9 cellular contexts compared by ENCODE assay signal in the genomic region with DNA sequence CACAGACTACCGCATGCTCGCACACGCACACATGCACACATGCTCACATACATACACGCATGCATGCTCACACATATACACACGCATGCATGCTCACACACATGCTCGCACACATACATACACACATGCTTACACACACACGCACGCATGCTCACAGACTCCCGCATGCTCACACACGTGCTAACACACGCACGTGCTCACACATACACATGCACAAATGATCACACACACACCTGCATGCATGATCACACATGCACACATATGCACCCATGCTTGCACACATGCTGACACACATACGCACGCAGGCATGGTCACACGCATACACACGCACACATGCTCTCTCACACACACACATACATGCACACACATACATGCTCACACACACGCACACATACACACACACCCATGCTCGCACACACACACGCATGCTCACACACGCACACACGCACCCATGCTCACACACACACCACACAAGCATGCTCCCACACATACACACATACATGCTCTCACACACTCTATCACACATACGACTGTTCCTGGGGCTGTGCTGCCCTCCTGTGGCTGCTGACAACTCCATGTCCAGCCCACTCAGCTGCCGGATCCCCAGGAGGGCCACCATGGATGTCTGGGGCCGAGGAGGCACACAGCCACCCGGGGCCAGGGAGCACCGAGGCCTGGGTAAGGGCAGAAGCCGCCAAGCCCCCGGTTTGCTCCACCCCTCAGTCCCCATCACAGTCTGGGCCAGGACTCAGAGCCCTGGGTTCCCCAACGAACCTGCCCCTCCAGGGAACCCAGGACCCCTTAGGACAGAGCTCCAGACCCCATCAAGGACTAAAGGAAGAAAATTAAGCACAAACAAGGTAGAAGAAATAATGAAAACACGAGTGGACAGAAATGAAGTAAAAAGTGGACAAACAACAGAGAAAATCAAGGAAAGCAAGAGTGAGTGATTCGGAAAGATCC. TPM values are rescaled to one million over a fixed set of nuclear protein-coding genes. Genes with fewer than 3 reads are reported as not detected.
DNase-seq lines count a peak whose midpoint lies in the region; ATAC-seq and TF ChIP-seq lines count a peak whose summit lies in the region.
"Had no signal": no experiment of that assay in that cellular context is flagged by ENCODE, and none has a peak within 500 bp of the region (broad histone marks: within the 10 kb centered on the region; RNA-seq: fewer than 3 reads in every experiment).

No MANE protein-coding gene starts in this region.

- H3K4me1 ChIP-seq in Panc1 (ENCODE audit: control insufficient read depth, insufficient read depth, low read length) (peaks cover 2% of the 10 kb centered on the region; the same call in 1 of the 2 replicates), fibroblast of lung (ENCODE audit: control insufficient read depth, extremely low read depth, insufficient read depth, low read length) (no peaks in the 10 kb centered on the region)

- BruUV-seq in Panc1 (replicated peaks; lab: Mats Ljungman, UMichigan): no TSS peak

- DNase-seq in COLO829 (ENCODE audit: low spot score): peak; percentile 72
- no peak for DNase-seq in Panc1 (ENCODE audit: low read depth, low spot score)
- DNase-seq in activated T-cell treated with anti-CD3 and anti-CD28 coated beads, Interleukin-2, amount 50 U/mL, for 48 hours: peak; percentile 83 to 86
- peak; percentile 70 to 77 for DNase-seq in fibroblast of lung (ENCODE audit: low read depth in 2 of 2)
- DNase-seq in non-pigmented ciliary epithelial cell (ENCODE audit: low read depth): peak; percentile 31
- peak in 37 of 49 donors; percentile 11 to 76 (median 47) for DNase-seq in substantia nigra (lab: John Stamatoyannopoulos, UW)

- POLR2A ChIA-PET in Panc1 (lab: Charles Lee): no interaction called here

- ATAC-seq in Panc1: peak; percentile 85
- ATAC-seq in HG03521 (IDR thresholded peaks at IDR 0.05; ENCODE audit: unreplicated experiment): no peak

- H3K9me3 ChIP-seq in Panc1 (ENCODE audit: control insufficient read depth, insufficient read depth, low read depth, low read length) (no peaks in the 10 kb centered on the region), fibroblast of lung (ENCODE audit: control insufficient read depth, insufficient read depth, low read depth, low read length) (no peaks in the 10 kb centered on the region)

- H3K4me2 ChIP-seq in fibroblast of lung (ENCODE audit: extremely low read depth, insufficient read depth, low read length): no peak overlapping the region

- CTCF ChIA-PET in Panc1 (lab: Charles Lee): interaction anchor here (0.5 to 0.7 kb wide), 2 partner anchors 68 to 76 kb away, joined by 3 read pairs; no protein-coding TSS in a partner anchor

- intact Hi-C loops in Panc1 (cut with micrococcal nuclease; ENCODE audit: unreplicated experiment): loop anchor here (2.0 kb wide), 1 partner anchor 143 kb away; no protein-coding TSS in a partner anchor

- no peak overlapping the region for H3K9ac ChIP-seq in fibroblast of lung (ENCODE audit: insufficient read depth, low read length)

- H2AFZ ChIP-seq in fibroblast of lung (ENCODE audit: low read length): no peak overlapping the region

- in situ Hi-C loops in Panc1 (cut with HindIII; ENCODE audit: low pct_unique_long_range_greater_than_20kb, low sequenced_read_pairs): no loop called here

- H3K4me3 ChIP-seq in Panc1 (ENCODE audit: low read depth in 2 of 2, low read length in 2 of 2): no peak overlapping the region
- no peak overlapping the region for H3K4me3 ChIP-seq in fibroblast of lung (replicated peaks in 1 of 4; ENCODE audit: control extremely low read depth in 1 of 4, insufficient read depth in 1 of 4, low read depth in 3 of 4, low read length in 4 of 4)

- no peaks in the 10 kb centered on the region for H4K20me1 ChIP-seq in fibroblast of lung (ENCODE audit: control insufficient read depth, extremely low read depth, insufficient read depth, low read length)

- H3K27ac ChIP-seq in Panc1 (ENCODE audit: low read length) (no peak overlapping the region), fibroblast of lung (ENCODE audit: insufficient read depth, low read length) (no peak overlapping the region), substantia nigra (ENCODE audit: low read depth, low read length, poor library complexity, severe bottlenecking) (no peak overlapping the region)

- no peak for TF ChIP-seq EP300 in Ishikawa (IDR thresholded peaks at IDR 0.05; ENCODE audit: borderline replicate concordance)

- H3K36me3 ChIP-seq in Panc1 (ENCODE audit: control insufficient read depth, insufficient read depth, low read length) (no peaks in the 10 kb centered on the region), fibroblast of lung (ENCODE audit: control insufficient read depth, insufficient read depth, low read length) (no peaks in the 10 kb centered on the region)

- TF ChIP-seq RAD21 in Ishikawa (IDR thresholded peaks at IDR 0.05; ENCODE audit: low read depth): peak; percentile 98

- H3K27me3 ChIP-seq in Panc1 (ENCODE audit: control insufficient read depth, insufficient read depth, low read length): no peaks in the 10 kb centered on the region
- peaks cover 2% of the 10 kb centered on the region for H3K27me3 ChIP-seq in fibroblast of lung (ENCODE audit: control insufficient read depth, insufficient read depth, low read length)

- TF ChIP-seq CTCF in Panc1 (IDR thresholded peaks at IDR 0.05): peak; percentile 85
- peak; percentile 78 to 83 for TF ChIP-seq CTCF in fibroblast of lung (conservative IDR thresholded peaks at IDR 0.05 in 1 of 2, IDR thresholded peaks at IDR 0.05 in 1 of 2; ENCODE audit: low read depth in 1 of 2, low read length in 2 of 2)

- no peaks in the 10 kb centered on the region for H3K79me2 ChIP-seq in fibroblast of lung (ENCODE audit: control insufficient read depth, insufficient read depth, low read length)

TF ChIP-seq in Ishikawa, 13 proteins besides CTCF, POLR2A, EP300 and RAD21:
- TF ChIP-seq, protein P1, sequence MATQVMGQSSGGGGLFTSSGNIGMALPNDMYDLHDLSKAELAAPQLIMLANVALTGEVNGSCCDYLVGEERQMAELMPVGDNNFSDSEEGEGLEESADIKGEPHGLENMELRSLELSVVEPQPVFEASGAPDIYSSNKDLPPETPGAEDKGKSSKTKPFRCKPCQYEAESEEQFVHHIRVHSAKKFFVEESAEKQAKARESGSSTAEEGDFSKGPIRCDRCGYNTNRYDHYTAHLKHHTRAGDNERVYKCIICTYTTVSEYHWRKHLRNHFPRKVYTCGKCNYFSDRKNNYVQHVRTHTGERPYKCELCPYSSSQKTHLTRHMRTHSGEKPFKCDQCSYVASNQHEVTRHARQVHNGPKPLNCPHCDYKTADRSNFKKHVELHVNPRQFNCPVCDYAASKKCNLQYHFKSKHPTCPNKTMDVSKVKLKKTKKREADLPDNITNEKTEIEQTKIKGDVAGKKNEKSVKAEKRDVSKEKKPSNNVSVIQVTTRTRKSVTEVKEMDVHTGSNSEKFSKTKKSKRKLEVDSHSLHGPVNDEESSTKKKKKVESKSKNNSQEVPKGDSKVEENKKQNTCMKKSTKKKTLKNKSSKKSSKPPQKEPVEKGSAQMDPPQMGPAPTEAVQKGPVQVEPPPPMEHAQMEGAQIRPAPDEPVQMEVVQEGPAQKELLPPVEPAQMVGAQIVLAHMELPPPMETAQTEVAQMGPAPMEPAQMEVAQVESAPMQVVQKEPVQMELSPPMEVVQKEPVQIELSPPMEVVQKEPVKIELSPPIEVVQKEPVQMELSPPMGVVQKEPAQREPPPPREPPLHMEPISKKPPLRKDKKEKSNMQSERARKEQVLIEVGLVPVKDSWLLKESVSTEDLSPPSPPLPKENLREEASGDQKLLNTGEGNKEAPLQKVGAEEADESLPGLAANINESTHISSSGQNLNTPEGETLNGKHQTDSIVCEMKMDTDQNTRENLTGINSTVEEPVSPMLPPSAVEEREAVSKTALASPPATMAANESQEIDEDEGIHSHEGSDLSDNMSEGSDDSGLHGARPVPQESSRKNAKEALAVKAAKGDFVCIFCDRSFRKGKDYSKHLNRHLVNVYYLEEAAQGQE (IDR thresholded peaks at IDR 0.05; ENCODE audit: low read depth): no peak
- no peak for TF ChIP-seq TEAD4 (IDR thresholded peaks at IDR 0.05)
- TF ChIP-seq EGR1 (IDR thresholded peaks at IDR 0.05): no peak
- no peak for TF ChIP-seq FOXM1 (IDR thresholded peaks at IDR 0.05; ENCODE audit: borderline replicate concordance, low read depth)
- TF ChIP-seq, protein P2, sequence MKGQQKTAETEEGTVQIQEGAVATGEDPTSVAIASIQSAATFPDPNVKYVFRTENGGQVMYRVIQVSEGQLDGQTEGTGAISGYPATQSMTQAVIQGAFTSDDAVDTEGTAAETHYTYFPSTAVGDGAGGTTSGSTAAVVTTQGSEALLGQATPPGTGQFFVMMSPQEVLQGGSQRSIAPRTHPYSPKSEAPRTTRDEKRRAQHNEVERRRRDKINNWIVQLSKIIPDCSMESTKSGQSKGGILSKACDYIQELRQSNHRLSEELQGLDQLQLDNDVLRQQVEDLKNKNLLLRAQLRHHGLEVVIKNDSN (IDR thresholded peaks at IDR 0.05): no peak
- TF ChIP-seq TCF12 (IDR thresholded peaks at IDR 0.05; ENCODE audit: low read depth): no peak
- TF ChIP-seq CEBPB (IDR thresholded peaks at IDR 0.05): no peak
- TF ChIP-seq NFIC (IDR thresholded peaks at IDR 0.05): no peak
- TF ChIP-seq CREB1 (IDR thresholded peaks at IDR 0.05; ENCODE audit: low read depth): no peak
- no peak for TF ChIP-seq YY1 (IDR thresholded peaks at IDR 0.05; ENCODE audit: low read depth)
- no peak for TF ChIP-seq ZBTB7A (IDR thresholded peaks at IDR 0.05; ENCODE audit: low read depth)
- TF ChIP-seq MAX (IDR thresholded peaks at IDR 0.05): no peak
- no peak for TF ChIP-seq TAF1 (IDR thresholded peaks at IDR 0.05; ENCODE audit: low read depth)

RNA-seq across cellular contexts. Expression of gene EGFL7, which starts 31.4 kb away (rescaled TPM):
- total RNA-seq in Panc1 (2021; ENCODE audit: unreplicated experiment) (42.3 TPM), fibroblast of lung (6.2 and 7.9 TPM in 2 replicates)
- 81.9 TPM for polyA plus RNA-seq in Panc1 (2012; ENCODE audit: insufficient read length)
- polyA plus RNA-seq in fibroblast of lung: 2.5 and 4.2 TPM in 2 replicates
- polyA plus RNA-seq in fibroblast of lung (2012): 5.3 and 7.6 TPM in 2 replicates
- polyA minus RNA-seq in fibroblast of lung (ENCODE audit: low replicate concordance): 0.93 and 3.1 TPM in 2 replicates
- polyA plus RNA-seq: IgD-negative memory B cell had no signal

RNA-seq across cellular contexts. Expression of gene AGPAT2, which starts 55.9 kb away (rescaled TPM):
- total RNA-seq in Panc1 (2021; ENCODE audit: unreplicated experiment): 77.9 TPM
- polyA plus RNA-seq in Panc1 (2012; ENCODE audit: insufficient read length): 118 TPM
- 31.8 and 43.3 TPM in 2 replicates for total RNA-seq in fibroblast of lung
- polyA plus RNA-seq in fibroblast of lung: 24.9 and 25.1 TPM in 2 replicates
- 32.5 and 40.5 TPM in 2 replicates for polyA plus RNA-seq in fibroblast of lung (2012)
- 40.9 and 50.4 TPM in 2 replicates for polyA minus RNA-seq in fibroblast of lung (ENCODE audit: low replicate concordance)
